8 cellular contexts compared by ENCODE assay signal in genomic region chr2:207528980-207529329, GRCh38. TPM values are rescaled to one million over a fixed set of nuclear protein-coding genes. Genes with fewer than 3 reads are reported as not detected.
DNase-seq lines count a peak whose midpoint lies in the region; ATAC-seq and TF ChIP-seq lines count a peak whose summit lies in the region.

No MANE protein-coding gene starts in this region.

- H3K27ac ChIP-seq in KMS-11 (peak overlapping the region; percentile 99), thyroid gland (peak overlapping the region; percentile 97 to 98 (median 97))

- peaks cover 33% of the 10 kb centered on the region for H3K4me1 ChIP-seq in KMS-11 (ENCODE audit: low read depth, poor library complexity, severe bottlenecking)
- peaks cover 24 to 32% of the 10 kb centered on the region in 2 donors for H3K4me1 ChIP-seq in thyroid gland

- H2AFZ ChIP-seq in KMS-11 (ENCODE audit: low read depth), result peak overlapping the region; percentile 48

- no peak overlapping the region for H3K4me3 ChIP-seq in KMS-11 (IDR thresholded peaks at IDR 0.05; ENCODE audit: insufficient read depth, low read depth, low read length)
- H3K4me3 ChIP-seq in thyroid gland (replicated peaks in 1 of 3), result peak overlapping the region; percentile 53 to 82 (median 79)

- intact Hi-C loops in thyroid gland (cut with DNase I), result loop anchor here (5.0 kb wide), 1 partner anchor 98 kb away; the partner anchor contains the start of gene METTL21A

- CTCF ChIA-PET in GM10248 (lab: Yijun Ruan, JAX), result interaction anchor here (0.7 to 1.2 kb wide), 2 partner anchors 10 to 542 kb away, joined by 3 to 4 read pairs; no protein-coding TSS in a partner anchor
- CTCF ChIA-PET in activated CD8-positive, alpha-beta memory T cell treated with anti-CD3 and anti-CD28 coated beads, Interleukin-2, amount 10 ng/mL, durations not matched to agents 7 days and 5 days (lab: Charles Lee), result no interaction called here

- POLR2A ChIA-PET in GM10248 (lab: Yijun Ruan, JAX), result no interaction called here

- 8 to 11% methylated on average over 5 to 17 of the region's 17 CpGs for WGBS in thyroid gland, 2 donors

- H3K9me3 Mint-ChIP-seq in activated CD8-positive, alpha-beta memory T cell treated with anti-CD3 and anti-CD28 coated beads, Interleukin-2, amount 10 ng/mL, durations not matched to agents 7 days and 5 days (ENCODE audit: low read depth), result no peaks in the 10 kb centered on the region
- peaks cover 9% of the 10 kb centered on the region for H3K9me3 Mint-ChIP-seq in natural killer cell treated with Interleukin-12 subunit alpha and Interleukin-12 subunit beta and Interleukin-15 and Interleukin-18, amount 100 ng/mL, for 72 hours

- H3K36me3 Mint-ChIP-seq in activated CD8-positive, alpha-beta memory T cell treated with anti-CD3 and anti-CD28 coated beads, Interleukin-2, amount 10 ng/mL, durations not matched to agents 7 days and 5 days, result peaks cover 14% of the 10 kb centered on the region
- peaks cover 17% of the 10 kb centered on the region for H3K36me3 Mint-ChIP-seq in natural killer cell treated with Interleukin-12 subunit alpha and Interleukin-12 subunit beta and Interleukin-15 and Interleukin-18, amount 100 ng/mL, for 72 hours

- peak overlapping the region; percentile 99 for H3K9ac ChIP-seq in KMS-11

- H3K79me2 ChIP-seq in KMS-11 (ENCODE audit: insufficient read depth, low read depth), result peaks cover 34% of the 10 kb centered on the region

- peak; percentile 14 for ATAC-seq in GM21723 (IDR thresholded peaks at IDR 0.05; ENCODE audit: unreplicated experiment)
- ATAC-seq in activated CD8-positive, alpha-beta memory T cell treated with anti-CD3 and anti-CD28 coated beads, Interleukin-2, amount 10 ng/mL, durations not matched to agents 7 days and 5 days, result peak; percentile 2
- peak; percentile 11 for ATAC-seq in esophagus mucosa
- peak; percentile 1 to 15 for ATAC-seq in natural killer cell treated with Interleukin-12 subunit alpha and Interleukin-12 subunit beta and Interleukin-15 and Interleukin-18, amount 100 ng/mL, for 72 hours

- H3K4me3 Mint-ChIP-seq in activated CD8-positive, alpha-beta memory T cell treated with anti-CD3 and anti-CD28 coated beads, Interleukin-2, amount 10 ng/mL, durations not matched to agents 7 days and 5 days, result peak overlapping the region; percentile 93
- peak overlapping the region; percentile 93 for H3K4me3 Mint-ChIP-seq in natural killer cell treated with Interleukin-12 subunit alpha and Interleukin-12 subunit beta and Interleukin-15 and Interleukin-18, amount 100 ng/mL, for 72 hours

- TF ChIP-seq POLR2A in thyroid gland (IDR thresholded peaks at IDR 0.05), result no peak

- peaks cover 44% of the 10 kb centered on the region for H3K4me1 Mint-ChIP-seq in activated CD8-positive, alpha-beta memory T cell treated with anti-CD3 and anti-CD28 coated beads, Interleukin-2, amount 10 ng/mL, durations not matched to agents 7 days and 5 days
- H3K4me1 Mint-ChIP-seq in natural killer cell treated with Interleukin-12 subunit alpha and Interleukin-12 subunit beta and Interleukin-15 and Interleukin-18, amount 100 ng/mL, for 72 hours (ENCODE audit: low read depth in 2 of 2), result peaks cover 39 to 55% of the 10 kb centered on the region in 2 donors

- H4K20me1 ChIP-seq in KMS-11 (ENCODE audit: insufficient read depth), result no peaks in the 10 kb centered on the region; the same call in 1 of the 2 replicates

- H3K27me3 Mint-ChIP-seq in activated CD8-positive, alpha-beta memory T cell treated with anti-CD3 and anti-CD28 coated beads, Interleukin-2, amount 10 ng/mL, durations not matched to agents 7 days and 5 days, result peaks cover 18% of the 10 kb centered on the region
- H3K27me3 Mint-ChIP-seq in natural killer cell treated with Interleukin-12 subunit alpha and Interleukin-12 subunit beta and Interleukin-15 and Interleukin-18, amount 100 ng/mL, for 72 hours, result no peaks in the 10 kb centered on the region

- H3K36me3 ChIP-seq in KMS-11 (ENCODE audit: insufficient read depth) (no peaks in the 10 kb centered on the region), thyroid gland (no peaks in the 10 kb centered on the region)

- peak overlapping the region; percentile 33 for H3K4me2 ChIP-seq in KMS-11

- H3K27ac Mint-ChIP-seq in activated CD8-positive, alpha-beta memory T cell treated with anti-CD3 and anti-CD28 coated beads, Interleukin-2, amount 10 ng/mL, durations not matched to agents 7 days and 5 days, result peak overlapping the region; percentile 89
- peak overlapping the region; percentile 96 for H3K27ac Mint-ChIP-seq in natural killer cell treated with Interleukin-12 subunit alpha and Interleukin-12 subunit beta and Interleukin-15 and Interleukin-18, amount 100 ng/mL, for 72 hours

- no peak for TF ChIP-seq CTCF in GM10248 (IDR thresholded peaks at IDR 0.05; ENCODE audit: control extremely low read depth, extremely low read depth, low read depth, missing control alignments)
- TF ChIP-seq CTCF in KMS-11 (conservative IDR thresholded peaks at IDR 0.05; ENCODE audit: low read depth, low read length), result 0 out of 2 replicates have a peak, but pooled peaks have one; percentile 18
- TF ChIP-seq CTCF in thyroid gland (IDR thresholded peaks at IDR 0.05), result no peak

- DNase-seq in GM10248 (ENCODE audit: extremely low spot score) (peak; percentile 26), thyroid gland (peak; percentile 26 to 50), NCI-H187 (lab: John Stamatoyannopoulos, UW) (no peak)
- DNase-seq in activated CD8-positive, alpha-beta memory T cell treated with anti-CD3 and anti-CD28 coated beads, Interleukin-2, amount 10 ng/mL, durations not matched to agents 7 days and 5 days, result peak; percentile 72
- peak; percentile 84 for DNase-seq in natural killer cell treated with Interleukin-12 subunit alpha and Interleukin-12 subunit beta and Interleukin-15 and Interleukin-18, amount 100 ng/mL, for 72 hours (ENCODE audit: low spot score)

- no peaks in the 10 kb centered on the region for H3K9me3 ChIP-seq in thyroid gland

- no peaks in the 10 kb centered on the region for H3K27me3 ChIP-seq in KMS-11 (ENCODE audit: insufficient read depth, low read depth)
- H3K27me3 ChIP-seq in thyroid gland, result no peaks in the 10 kb centered on the region

RNA-seq across cellular contexts. Expression of gene CREB1, which starts 0.8 kb away (rescaled TPM):
- 100 to 1,000 TPM; 101 to 115 TPM for total RNA-seq in activated CD8-positive, alpha-beta memory T cell treated with anti-CD3 and anti-CD28 coated beads, Interleukin-2, amount 10 ng/mL, durations not matched to agents 7 days and 5 days
- total RNA-seq in esophagus mucosa (35.5 TPM), thyroid gland (100 to 1,000 TPM in 1 of 4 donors, 10 to 100 TPM in 3; 56.1 to 105 (median 59.2) TPM)
- total RNA-seq in natural killer cell treated with Interleukin-12 subunit alpha and Interleukin-12 subunit beta and Interleukin-15 and Interleukin-18, amount 100 ng/mL, for 72 hours, result 100 to 1,000 TPM in 1 of 2 donors, 10 to 100 TPM in 1; 96.8 to 125 TPM

Comparison
In these comparisons a context has a peak if more than half of its experiments do, and no peak if none do; other contexts are left out.
1. DNase-seq: peak in GM10248 (single experiment), activated CD8-positive, alpha-beta memory T cell treated with anti-CD3 and anti-CD28 coated beads, Interleukin-2, amount 10 ng/mL, durations not matched to agents 7 days and 5 days (single experiment), natural killer cell treated with Interleukin-12 subunit alpha and Interleukin-12 subunit beta and Interleukin-15 and Interleukin-18, amount 100 ng/mL, for 72 hours (single experiment) and thyroid gland (2 of 2); none in NCI-H187 (0 of 2).
2. Peak in every context shown above with its lines, with median percentiles within 50 percentile points of each other: ATAC-seq.